In the genomic region with DNA sequence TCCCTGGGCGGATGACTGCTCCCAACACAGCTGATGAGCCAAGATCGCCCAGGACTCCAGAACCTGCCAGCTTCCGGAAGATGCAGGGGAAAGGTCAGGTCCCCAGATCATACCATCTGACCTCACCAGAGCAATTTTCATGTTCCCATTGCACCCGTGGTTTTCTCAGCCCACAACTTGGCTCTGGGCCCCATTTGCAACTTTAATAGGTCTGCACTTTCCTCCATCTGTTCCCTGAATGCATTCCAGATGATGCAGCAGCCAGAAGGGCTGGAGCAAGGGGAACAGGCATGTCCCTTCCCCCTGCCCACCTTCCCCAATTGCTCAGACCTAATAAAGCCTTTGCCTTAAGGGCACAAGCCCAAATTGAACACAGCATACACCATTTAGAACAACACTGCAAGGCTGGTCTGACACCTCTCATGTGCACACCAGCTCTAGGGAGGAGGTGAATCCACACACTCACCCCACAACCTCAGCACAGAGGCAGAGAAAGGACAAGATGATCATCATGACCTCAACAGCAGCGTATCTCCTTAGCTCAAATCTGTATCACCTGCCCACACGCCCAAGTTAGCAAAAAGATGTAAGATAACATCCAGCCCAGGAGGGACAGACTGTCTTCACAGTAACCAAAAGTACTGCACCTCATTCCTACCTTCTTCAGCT, we compare ENCODE assay signal across 18 cellular contexts.
DNase-seq lines count a peak whose midpoint lies in the region; TF ChIP-seq lines count a peak whose summit lies in the region.
"Had no signal": no experiment of that assay in that cellular context is flagged by ENCODE, and none has a peak within 500 bp of the region (broad histone marks: within the 10 kb centered on the region; RNA-seq: fewer than 3 reads in every experiment).

No MANE protein-coding gene starts in this region.

- H2BK120ac ChIP-seq in neuronal stem cell (ENCODE audit: low read depth, low read length): no peak overlapping the region

- TF ChIP-seq CTCF in Loucy (conservative IDR thresholded peaks at IDR 0.05; ENCODE audit: low read length) (no peak), esophagus squamous epithelium (IDR thresholded peaks at IDR 0.05) (no peak)

- no peaks in the 10 kb centered on the region for H3K27me3 ChIP-seq in Loucy (ENCODE audit: insufficient read depth, low read length, poor library complexity, severe bottlenecking)
- H3K27me3 ChIP-seq in neuronal stem cell (ENCODE audit: control insufficient read depth in 3 of 3, insufficient read depth in 3 of 3, low read depth in 1 of 3, low read length in 3 of 3): no peaks in the 10 kb centered on the region
- H3K27me3 ChIP-seq in esophagus squamous epithelium: peaks cover 0 to 4% (median 0%) of the 10 kb centered on the region in 4 donors
- H3K27me3 ChIP-seq: right atrium auricular region, upper lobe of right lung had no signal

- H3K14ac ChIP-seq in neuronal stem cell (ENCODE audit: low read length): no peak overlapping the region

- 0 out of 2 replicates have a peak, but pooled peaks cover 3% of the 10 kb centered on the region for H3F3A ChIP-seq in Loucy (ENCODE audit: low read depth)

- H2BK12ac ChIP-seq in neuronal stem cell (ENCODE audit: low read length): no peak overlapping the region

- H4K8ac ChIP-seq in neuronal stem cell (ENCODE audit: low read depth, low read length): no peak overlapping the region

- intact Hi-C loops in esophagus squamous epithelium (cut with DNase I): no loop called here

- H3K79me2 ChIP-seq in Loucy (ENCODE audit: insufficient read depth, low read length): no peaks in the 10 kb centered on the region

- H3K9me2 ChIP-seq in Loucy (replicated peaks; ENCODE audit: low read depth, low read length): no peaks in the 10 kb centered on the region

- no peak overlapping the region for H3K4me3 ChIP-seq in Loucy (ENCODE audit: low read length, poor library complexity, severe bottlenecking)
- no peak overlapping the region for H3K4me3 ChIP-seq in neuronal stem cell (ENCODE audit: low read length in 2 of 2)
- H3K4me3 ChIP-seq in esophagus squamous epithelium: no peak overlapping the region
- H3K4me3 ChIP-seq: GM12878, right atrium auricular region, upper lobe of right lung had no signal

- H3K9ac ChIP-seq in Loucy (ENCODE audit: low read depth, low read length, poor library complexity, severe bottlenecking): no peak overlapping the region
- H3K9ac ChIP-seq in neuronal stem cell (ENCODE audit: low read depth, low read length, poor library complexity): no peak overlapping the region

- H4K91ac ChIP-seq in neuronal stem cell (ENCODE audit: low read depth, low read length, poor library complexity): no peak overlapping the region

- no peaks in the 10 kb centered on the region for H4K20me1 ChIP-seq in Loucy (ENCODE audit: insufficient read depth, low read length, poor library complexity, severe bottlenecking)

- H3K27ac ChIP-seq in neuronal stem cell (replicated peaks; ENCODE audit: low read length): no peak overlapping the region
- H3K27ac ChIP-seq in esophagus squamous epithelium: no peak overlapping the region
- H3K27ac ChIP-seq: epithelial cell of prostate, right atrium auricular region, upper lobe of right lung, VCaP had no signal

- no peaks in the 10 kb centered on the region for H3K36me3 ChIP-seq in Loucy (ENCODE audit: insufficient read depth, low read length)
- H3K36me3 ChIP-seq in neuronal stem cell (replicated peaks in 1 of 2; ENCODE audit: control insufficient read depth in 2 of 2, insufficient read depth in 2 of 2, low read length in 2 of 2): no peaks in the 10 kb centered on the region
- H3K36me3 ChIP-seq in esophagus squamous epithelium: no peaks in the 10 kb centered on the region
- H3K36me3 ChIP-seq: right atrium auricular region, upper lobe of right lung had no signal

- peak; percentile 71 for DNase-seq in DMS 273 treated with DMSO at 0.1 percent for 48 hours (lab: John Stamatoyannopoulos, UW)
- DNase-seq in astrocyte of the hippocampus (ENCODE audit: low read depth, low spot score): peak; percentile 45
- DNase-seq in neuronal stem cell (ENCODE audit: low spot score): no peak
- no peak for DNase-seq in NCI-H69 (lab: John Stamatoyannopoulos, UW)
- no peak for DNase-seq in activated CD8-positive, alpha-beta memory T cell treated with anti-CD3 and anti-CD28 coated beads, Interleukin-2, amount 50 U/mL, for 48 hours
- DNase-seq in esophagus squamous epithelium (lab: John Stamatoyannopoulos, UW): no peak
- DNase-seq: activated CD4-positive, alpha-beta T cell treated with anti-CD3 and anti-CD28 coated beads, Interleukin-2, amount 50 U/mL, for 4 hours; activated naive CD4-positive, alpha-beta T cell treated with anti-CD3 and anti-CD28 coated beads, Interleukin-2, amount 50 U/mL, for 16 hours; activated T-cell treated with anti-CD3 and anti-CD28 coated beads, Interleukin-2, amount 50 U/mL, for 24 hours; NCI-H1436; NCI-H226; occipital lobe; upper lobe of right lung had no signal

- H2BK5ac ChIP-seq in neuronal stem cell (ENCODE audit: low read length): no peak overlapping the region

- no peak overlapping the region for H3K18ac ChIP-seq in neuronal stem cell (ENCODE audit: low read length)

- no peak overlapping the region for H2AFZ ChIP-seq in Loucy (ENCODE audit: low read length)
- no peak overlapping the region for H2AFZ ChIP-seq in neuronal stem cell (ENCODE audit: low read length)

- H2BK15ac ChIP-seq in neuronal stem cell (ENCODE audit: low read length): no peak overlapping the region

- TF ChIP-seq POLR2A in esophagus squamous epithelium (IDR thresholded peaks at IDR 0.05): no peak

- H3K9me3 ChIP-seq in Loucy (ENCODE audit: insufficient read depth, low read depth, low read length): no peaks in the 10 kb centered on the region
- peaks cover 0 to 2% of the 10 kb centered on the region in 2 donors for H3K9me3 ChIP-seq in neuronal stem cell (replicated peaks in 1 of 2; ENCODE audit: control insufficient read depth in 2 of 2, insufficient read depth in 1 of 2, low read depth in 1 of 2, low read length in 2 of 2)
- H3K9me3 ChIP-seq in esophagus squamous epithelium: no peaks in the 10 kb centered on the region
- H3K9me3 ChIP-seq: right atrium auricular region, upper lobe of right lung had no signal

- H3K4ac ChIP-seq in neuronal stem cell (ENCODE audit: low read length): no peak overlapping the region

- no CpG with 5 or more reads among the region's 6 CpGs for WGBS in neuronal stem cell (ENCODE audit: extremely low coverage in 2 of 2, insufficient read length in 2 of 2, insufficient replicate concordance in 1 of 2), 2 donors
- 61 to 66% methylated on average over 6 of the region's 6 CpGs for WGBS in esophagus squamous epithelium, 2 donors

- no peaks in the 10 kb centered on the region for H3K79me1 ChIP-seq in neuronal stem cell (ENCODE audit: low read depth, low read length)

- no peak overlapping the region for H2AK5ac ChIP-seq in neuronal stem cell (ENCODE audit: low read depth, low read length)

- peak overlapping the region; percentile 19 for H3K23ac ChIP-seq in neuronal stem cell (ENCODE audit: low read depth, low read length, poor library complexity)

- H3K4me1 ChIP-seq in Loucy (ENCODE audit: insufficient read depth, low read length, poor library complexity, severe bottlenecking) (peaks cover 73% of the 10 kb centered on the region), neuronal stem cell (ENCODE audit: control insufficient read depth in 2 of 2, insufficient read depth in 1 of 2, low read depth in 1 of 2, low read length in 2 of 2) (peaks cover 0 to 6% of the 10 kb centered on the region in 2 donors), esophagus squamous epithelium (peaks cover 0 to 15% (median 6%) of the 10 kb centered on the region in 3 donors)
- H3K4me1 ChIP-seq: upper lobe of right lung had no signal

- H3K4me2 ChIP-seq in Loucy (ENCODE audit: low read depth, low read length, poor library complexity, severe bottlenecking) (peak overlapping the region; percentile 22), neuronal stem cell (ENCODE audit: insufficient read depth, low read length, poor library complexity, severe bottlenecking) (no peak overlapping the region)

Comparison
In these comparisons a context has a peak if more than half of its experiments do, and no peak if none do; other contexts are left out.
1. DNase-seq: peak in DMS 273 treated with DMSO at 0.1 percent for 48 hours (single experiment) and astrocyte of the hippocampus (single experiment); none in neuronal stem cell (single experiment), NCI-H69 (single experiment), activated CD8-positive, alpha-beta memory T cell treated with anti-CD3 and anti-CD28 coated beads, Interleukin-2, amount 50 U/mL, for 48 hours (single experiment) and esophagus squamous epithelium (single experiment).